ENCODE assay signal across 15 cellular contexts in the genomic region with DNA sequence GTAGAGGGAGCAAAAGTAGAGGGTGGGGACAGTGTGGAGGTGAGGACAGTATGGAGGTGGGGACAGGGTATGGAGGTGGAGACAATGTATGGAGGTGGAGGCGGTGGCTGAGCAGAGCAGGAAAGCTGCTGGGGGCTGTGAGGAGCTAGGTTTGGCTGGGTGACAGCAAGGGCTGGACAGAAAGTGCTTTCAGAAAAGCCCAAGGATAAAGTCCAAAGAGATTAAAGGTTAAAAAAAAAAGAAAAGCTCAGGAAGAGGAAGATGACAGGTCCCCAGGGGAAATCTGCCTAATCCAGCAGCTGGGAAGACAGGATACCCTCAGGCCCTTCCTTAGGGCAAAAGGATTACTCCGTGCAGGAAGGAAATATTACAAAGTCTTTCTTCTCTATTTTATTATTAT. TPM values are rescaled to one million over a fixed set of nuclear protein-coding genes. Genes with fewer than 3 reads are reported as not detected.
A peak's percentile ranks its signal among the peaks of the same experiment; 100 is the strongest.
DNase-seq lines count a peak whose midpoint lies in the region; ATAC-seq, FAIRE-seq and TF ChIP-seq lines count a peak whose summit lies in the region.
"Had no signal": no experiment of that assay in that cellular context is flagged by ENCODE, and none has a peak within 500 bp of the region (broad histone marks: within the 10 kb centered on the region; RNA-seq: fewer than 3 reads in every experiment).

No MANE protein-coding gene starts in this region.

- H3K4me1 ChIP-seq in heart right ventricle (peaks cover 3 to 88% (median 61%) of the 10 kb centered on the region in 9 donors), stomach (peaks cover 23 to 88% (median 72%) of the 10 kb centered on the region in 4 donors)
- H3K4me1 ChIP-seq: prostate gland had no signal

- WGBS in heart right ventricle, 2 donors, result 43 to 62% methylated on average over 2 of the region's 2 CpGs
- WGBS in stomach, 5 donors, result 51 to 81% (median 66%) methylated on average over 2 of the region's 2 CpGs

- peak in 3 of 8 donors; percentile 38 to 56 (median 54) for ATAC-seq in heart right ventricle
- ATAC-seq: upper lobe of right lung had no signal

- H3K9me3 ChIP-seq in heart right ventricle (no peaks in the 10 kb centered on the region), WERI-Rb-1 (ENCODE audit: severe bottlenecking) (no peaks in the 10 kb centered on the region), stomach (no peaks in the 10 kb centered on the region)
- H3K9me3 ChIP-seq: prostate gland, upper lobe of right lung had no signal

- no peak for TF ChIP-seq EP300 in stomach (IDR thresholded peaks at IDR 0.05)

- H3K27me3 ChIP-seq in heart right ventricle, result no peaks in the 10 kb centered on the region
- peaks cover 12% of the 10 kb centered on the region for H3K27me3 ChIP-seq in WERI-Rb-1 (ENCODE audit: insufficient read depth, low read depth, severe bottlenecking)
- no peaks in the 10 kb centered on the region for H3K27me3 ChIP-seq in stomach
- H3K27me3 ChIP-seq: upper lobe of right lung had no signal

- TF ChIP-seq CTCF in heart right ventricle (IDR thresholded peaks at IDR 0.05) (no peak), WERI-Rb-1 (IDR thresholded peaks at IDR 0.05; ENCODE audit: low read depth, low read length) (no peak), fibroblast of mammary gland (conservative IDR thresholded peaks at IDR 0.05; ENCODE audit: control insufficient read depth, insufficient read depth, low read depth, low read length) (no peak), stomach (IDR thresholded peaks at IDR 0.05) (no peak)

- peak overlapping the region in 8 of 10 donors; percentile 10 to 84 (median 47) for H3K27ac ChIP-seq in heart right ventricle
- H3K27ac ChIP-seq in WERI-Rb-1, result no peak overlapping the region
- peak overlapping the region in 3 of 5 donors; percentile 13 to 82 (median 73) for H3K27ac ChIP-seq in stomach
- H3K27ac ChIP-seq: prostate gland, upper lobe of right lung had no signal

- intact Hi-C loops in heart right ventricle (cut with DNase I) (loop anchor here in 2 of 10 donors (2.0 kb wide), 2 partner anchors 30 to 32 kb away; a partner anchor contains a TSS), cardiac septum (cut with DNase I) (no loop called here), stomach (cut with DNase I; ENCODE audit: low total_unique reads) (no loop called here)

- DNase-seq in heart right ventricle (peak in 1 of 2 donors; percentile 55), cardiac septum (ENCODE audit: low spot score) (no peak), WERI-Rb-1 (peak; percentile 11), fibroblast of mammary gland (ENCODE audit: low read depth) (peak; percentile 74), stomach (no peak), GM12891 (ENCODE audit: insufficient read length, low spot score) (no peak), HPDE6-E6E7 (ENCODE audit: extremely low spot score) (no peak), mucosa of gallbladder (ENCODE audit: low spot score) (no peak)
- DNase-seq: amygdala, midbrain, NCI-H1048, NCI-H2171 treated with DMSO at 0.1 percent for 48 hours, upper lobe of right lung had no signal

- H3K4me3 ChIP-seq in heart right ventricle (no peak overlapping the region), WERI-Rb-1 (ENCODE audit: low read depth, low read length) (no peak overlapping the region), fibroblast of mammary gland (ENCODE audit: control insufficient read depth, low read depth, low read length) (no peak overlapping the region), stomach (no peak overlapping the region)
- H3K4me3 ChIP-seq: prostate gland, upper lobe of right lung had no signal

- H3K36me3 ChIP-seq in heart right ventricle (peaks cover 0 to 23% (median 0%) of the 10 kb centered on the region in 9 donors), WERI-Rb-1 (no peaks in the 10 kb centered on the region), stomach (peaks cover 0 to 13% (median 5%) of the 10 kb centered on the region in 4 donors)
- H3K36me3 ChIP-seq: prostate gland had no signal

- no peak for TF ChIP-seq POLR2A in stomach (IDR thresholded peaks at IDR 0.05)
- TF ChIP-seq POLR2A in GM12891 (IDR thresholded peaks at IDR 0.05; ENCODE audit: low read depth, low read length), result no peak

- no peak for FAIRE-seq in GM12891 (lab: Jason Lieb, UNC)
- FAIRE-seq: GM12892 had no signal

TF ChIP-seq in GM12891, 5 proteins besides CTCF, POLR2A, EP300 and RAD21:
- TF ChIP-seq PAX5 (IDR thresholded peaks at IDR 0.05; ENCODE audit: insufficient read depth, low read length, severe bottlenecking) (no peak), POU2F2 (IDR thresholded peaks at IDR 0.05; ENCODE audit: low read depth, low read length) (no peak), POLR2AphosphoS5 (IDR thresholded peaks at IDR 0.05; ENCODE audit: low read depth, low read length) (no peak), SPI1 (IDR thresholded peaks at IDR 0.05; ENCODE audit: low read depth, low read length) (no peak), TAF1 (IDR thresholded peaks at IDR 0.05; ENCODE audit: low read depth, low read length) (no peak)

RNA-seq across cellular contexts. Expression of a gene that starts 32.1 kb away (rescaled TPM):
- total RNA-seq in heart right ventricle (10 to 100 TPM in 9 of 10 donors, 1 to 10 TPM in 1; 7.6 to 77.3 (median 16.3) TPM), cardiac septum (13.8 TPM), stomach (100 to 1,000 TPM in 1 of 5 donors, 10 to 100 TPM in 4; 18.0 to 199 (median 41.5) TPM), mucosa of gallbladder (100 TPM)
- polyA plus RNA-seq in heart right ventricle (10 to 100 TPM in 1 of 2 donors, 1 to 10 TPM in 1; 5.5 to 10.6 TPM), stomach (10 to 100 TPM; 17.7 to 48.3 (median 26.6) TPM)
- polyA plus RNA-seq in GM12891 (2012; ENCODE audit: low read depth, missing spikeins), result 26.1 TPM

Comparison
In these comparisons a context has a peak if more than half of its experiments do, and no peak if none do; other contexts are left out.
1. DNase-seq: peak in WERI-Rb-1 (single experiment) and fibroblast of mammary gland (single experiment); none in cardiac septum (single experiment), stomach (single experiment), GM12891 (single experiment), HPDE6-E6E7 (single experiment) and mucosa of gallbladder (single experiment).